ENCODE assay signal across 20 cellular contexts in genomic region chrX:23376581-23376980, GRCh38. TPM values are rescaled to one million over a fixed set of nuclear protein-coding genes. Genes with fewer than 3 reads are reported as not detected.
DNase-seq lines count a peak whose midpoint lies in the region; ATAC-seq and TF ChIP-seq lines count a peak whose summit lies in the region.
"Had no signal": no experiment of that assay in that cellular context is flagged by ENCODE, and none has a peak within 500 bp of the region (broad histone marks: within the 10 kb centered on the region; RNA-seq: fewer than 3 reads in every experiment).

No MANE protein-coding gene starts in this region.

- H3K9ac ChIP-seq in endodermal cell (ENCODE audit: extremely low read depth, low read length, poor library complexity, severe bottlenecking), result no peak overlapping the region
- H3K9ac ChIP-seq: BLaER1 had no signal

- H3K27ac Mint-ChIP-seq in endodermal cell, result no peak overlapping the region
- H3K27ac Mint-ChIP-seq: CD14-positive monocyte; CD4-positive, alpha-beta memory T cell; GM23338; HFFc6 had no signal

- no peak for TF ChIP-seq EP300 in sigmoid colon (IDR thresholded peaks at IDR 0.05)

- intact Hi-C loops in head of caudate nucleus (cut with DNase I), result no loop called here
- intact Hi-C loops in sigmoid colon (cut with DNase I), result no loop called here

- 100% methylated on average over 1 to 3 of the region's 3 CpGs for WGBS in endodermal cell (ENCODE audit: insufficient coverage in 1 of 2, insufficient read length in 1 of 2), 2 experiments
- WGBS in sigmoid colon, 2 donors, result 88 to 93% methylated on average over 3 of the region's 3 CpGs

- H3K4me3 Mint-ChIP-seq in endodermal cell, result no peak overlapping the region
- H3K4me3 Mint-ChIP-seq: CD14-positive monocyte; CD4-positive, alpha-beta memory T cell; GM23338; HFFc6 had no signal

- H3K36me3 Mint-ChIP-seq in endodermal cell (ENCODE audit: low read depth), result no peaks in the 10 kb centered on the region
- H3K36me3 Mint-ChIP-seq: CD14-positive monocyte; CD4-positive, alpha-beta memory T cell had no signal

- no peaks in the 10 kb centered on the region for H3K9me3 ChIP-seq in endodermal cell (ENCODE audit: control insufficient read depth, low read length)
- no peaks in the 10 kb centered on the region for H3K9me3 ChIP-seq in sigmoid colon
- H3K9me3 ChIP-seq: BLaER1 had no signal

- no peaks in the 10 kb centered on the region for H3K27me3 ChIP-seq in endodermal cell (ENCODE audit: control insufficient read depth, insufficient read depth, low read length, poor library complexity, severe bottlenecking)
- H3K27me3 ChIP-seq in sigmoid colon, result no peaks in the 10 kb centered on the region
- H3K27me3 ChIP-seq: BLaER1 had no signal

- H3K27ac ChIP-seq in endodermal cell (ENCODE audit: low read depth, low read length) (no peak overlapping the region), sigmoid colon (peak overlapping the region in 3 of 4 donors; percentile 39 to 73 (median 49))
- H3K27ac ChIP-seq: BLaER1 had no signal

- TF ChIP-seq CTCF in endodermal cell (conservative IDR thresholded peaks at IDR 0.05) (no peak), sigmoid colon (IDR thresholded peaks at IDR 0.05) (no peak)

- H3K4me1 Mint-ChIP-seq in endodermal cell, result peaks cover 8% of the 10 kb centered on the region

- no peak for TF ChIP-seq POLR2A in sigmoid colon (IDR thresholded peaks at IDR 0.05)

- H3K36me3 ChIP-seq in endodermal cell (ENCODE audit: control insufficient read depth, insufficient read depth, low read length) (no peaks in the 10 kb centered on the region), sigmoid colon (no peaks in the 10 kb centered on the region)
- H3K36me3 ChIP-seq: BLaER1 had no signal

- H3K4me1 ChIP-seq in endodermal cell (ENCODE audit: control insufficient read depth, insufficient read depth, low read length) (no peaks in the 10 kb centered on the region), sigmoid colon (peaks cover 0 to 35% (median 26%) of the 10 kb centered on the region in 4 donors)
- H3K4me1 ChIP-seq: BLaER1 had no signal

- no peaks in the 10 kb centered on the region for H3K9me3 Mint-ChIP-seq in endodermal cell
- H3K9me3 Mint-ChIP-seq: CD4-positive, alpha-beta memory T cell; GM23338; HFFc6 had no signal

- DNase-seq in endodermal cell (peak; percentile 16), head of caudate nucleus (peak in 29 of 42 donors; percentile 3 to 79 (median 40)), sigmoid colon (no peak), left lobe of liver (ENCODE audit: low spot score) (no peak), OCI-M2 (lab: John Stamatoyannopoulos, UW; ENCODE audit: unreplicated experiment) (no peak)
- DNase-seq: 8988T; CD4-positive, alpha-beta memory T cell; DMS153; DMS79; GDM1; H7; HFFc6 had no signal

- ATAC-seq in HG03565 (IDR thresholded peaks at IDR 0.05; ENCODE audit: unreplicated experiment), result no peak
- ATAC-seq in left lobe of liver, result no peak
- ATAC-seq in GM18520 (IDR thresholded peaks at IDR 0.05; ENCODE audit: unreplicated experiment), result no peak
- ATAC-seq: GM23338, HCT116 had no signal

- H3K27me3 Mint-ChIP-seq in endodermal cell (ENCODE audit: insufficient read depth), result no peaks in the 10 kb centered on the region

- H3K4me3 ChIP-seq in endodermal cell (ENCODE audit: low read length) (no peak overlapping the region), sigmoid colon (no peak overlapping the region)
- H3K4me3 ChIP-seq: BLaER1, GM23338 had no signal

RNA-seq across cellular contexts. Expression of gene PTCHD1, which starts 41.9 kb away (rescaled TPM):
- under 1 TPM; 0.92 to 0.95 TPM for total RNA-seq in endodermal cell
- polyA plus RNA-seq in endodermal cell (2013, experiment 1 of 2), result 0.14 TPM
- polyA plus RNA-seq in endodermal cell (2013, experiment 2 of 2), result 0.25 TPM
- total RNA-seq in sigmoid colon, result 10 to 100 TPM; 19.6 to 31.6 (median 25.4) TPM
- under 1 TPM in 2 of 3 donors, not detected in 1; under 0.01 to 0.28 TPM for polyA plus RNA-seq in sigmoid colon
- total RNA-seq in left lobe of liver, result 0.03 TPM
- total RNA-seq: CD4-positive, alpha-beta memory T cell; HFFc6; HT-29 had no signal
- polyA plus RNA-seq: AG04450; CD14-positive monocyte; CD4-positive, alpha-beta memory T cell had no signal

Comparison
In these comparisons a context has a peak if more than half of its experiments do, and no peak if none do; other contexts are left out.
1. DNase-seq: peak in endodermal cell (single experiment) and head of caudate nucleus (29 of 42); none in sigmoid colon (single experiment), left lobe of liver (single experiment) and OCI-M2 (single experiment).
2. RNA of gene PTCHD1, which starts 41.9 kb away (total RNA-seq): 19.6 to 31.6 TPM in sigmoid colon; 0.92 to 0.95 TPM in endodermal cell and 0.03 TPM in left lobe of liver (single experiment); every median in the first group is over 10 times any median in the second.